Comparison of ENCODE assay signal across 8 cellular contexts in genomic region chr7:7968544-7969305, GRCh38. TPM values are rescaled to one million over a fixed set of nuclear protein-coding genes. Genes with fewer than 3 reads are reported as not detected.
DNase-seq lines count a peak whose midpoint lies in the region; ATAC-seq and TF ChIP-seq lines count a peak whose summit lies in the region.

TSS of gene GLCCI1 (plus strand) at chr7:7968796. CDS start at chr7:7969351, 555 bp downstream.

- no peaks in the 10 kb centered on the region for H3K27me3 ChIP-seq in IMR-90 (ENCODE audit: control insufficient read depth, insufficient read depth, low read length)
- H3K27me3 ChIP-seq in mononuclear cell (ENCODE audit: insufficient read depth, low read length), result no peaks in the 10 kb centered on the region

- H3K9me3 ChIP-seq in IMR-90 (ENCODE audit: control insufficient read depth, insufficient read depth, low read length) (no peaks in the 10 kb centered on the region), mononuclear cell (ENCODE audit: low read depth, low read length) (no peaks in the 10 kb centered on the region)

- 0% methylated on average over 36 of the region's 77 CpGs; no CpG with 5 or more reads in 1 of the 2 experiments for WGBS in IMR-90 (ENCODE audit: extremely low coverage in 2 of 2, insufficient read length in 1 of 2), 2 experiments

- peaks cover 18% of the 10 kb centered on the region; the same call in 1 of the 2 replicates for H4K20me1 ChIP-seq in IMR-90 (ENCODE audit: insufficient read depth, low read length)

- no peak within 1 kb of the TSS for H2BK15ac ChIP-seq in IMR-90 (ENCODE audit: low read depth, low read length)

- H2BK20ac ChIP-seq in IMR-90 (ENCODE audit: low read depth, low read length), result no peak within 1 kb of the TSS

- H3K14ac ChIP-seq in IMR-90 (replicated peaks; ENCODE audit: low read depth, low read length), result peak within 1 kb of the TSS; percentile 34

- H3K56ac ChIP-seq in IMR-90 (ENCODE audit: extremely low read depth, insufficient read depth, low read length), result peak within 1 kb of the TSS; percentile 46; the same call in 1 of the 2 replicates

- peak; percentile 78 for ATAC-seq in GM21528 (IDR thresholded peaks at IDR 0.05; ENCODE audit: low FRiP score, unreplicated experiment)
- peak; percentile 97 for ATAC-seq in IMR-90 (ENCODE audit: low read depth)

- H3K79me1 ChIP-seq in IMR-90 (ENCODE audit: low read depth in 1 of 2, low read length in 2 of 2), result peaks cover 14 to 27% of the 10 kb centered on the region in 2 experiments

- dilution Hi-C loops in IMR-90 (cut with HindIII; ENCODE audit: low sequenced_read_pairs, unreplicated experiment), result no loop called here

- H3K4me2 ChIP-seq in IMR-90 (ENCODE audit: low read depth, low read length), result peak within 1 kb of the TSS; percentile 97

- intact Hi-C loops in IMR-90 (cut with micrococcal nuclease), result loop anchor here (2.0 to 10.0 kb wide), 2 partner anchors 110 to 544 kb away; no protein-coding TSS in a partner anchor

- in situ Hi-C loops in IMR-90 (cut with MboI; ENCODE audit: low sequenced_read_pairs), result loop anchor here (25.0 kb wide), 1 partner anchor 531 kb away; no protein-coding TSS in a partner anchor

- peak within 1 kb of the TSS; percentile 2; the same call in 1 of the 2 replicates for H2BK120ac ChIP-seq in IMR-90 (ENCODE audit: low read depth, low read length)

- DNase-seq in DMS 273 (lab: John Stamatoyannopoulos, UW; ENCODE audit: unreplicated experiment), result peak; percentile 100
- peak; percentile 95 for DNase-seq in IMR-90
- DNase-seq in OCI-M1 (lab: John Stamatoyannopoulos, UW), result peak; percentile 96
- peak; percentile 94 for DNase-seq in activated T-cell treated with anti-CD3 and anti-CD28 coated beads for 24 hours (ENCODE audit: low read depth)
- peak; percentile 98 for DNase-seq in epithelial cell of esophagus (ENCODE audit: low read depth)
- peak; percentile 86 to 91 for DNase-seq in stimulated activated CD8-positive, alpha-beta memory T cell treated with anti-CD3 and anti-CD28 coated beads, Interleukin-4, amount 100 ng/mL, for 1 hour (ENCODE audit: low read depth in 2 of 2, low spot score in 1 of 2)

- H3K9me1 ChIP-seq in IMR-90 (ENCODE audit: insufficient read depth, low read length), result 0 out of 2 replicates have a peak, but pooled peaks cover 3% of the 10 kb centered on the region

- H4K5ac ChIP-seq in IMR-90 (ENCODE audit: low read depth, low read length), result 0 out of 2 replicates have a peak within 1 kb of the TSS, but pooled peaks have one; percentile 75

- H4K91ac ChIP-seq in IMR-90 (ENCODE audit: insufficient read depth, low read depth, low read length), result peak within 1 kb of the TSS; percentile 74

- peak within 1 kb of the TSS; percentile 95 for H2AFZ ChIP-seq in IMR-90 (replicated peaks; ENCODE audit: low read length, poor library complexity)

- peak within 1 kb of the TSS; percentile 58; the same call in 1 of the 2 replicates for H3K4ac ChIP-seq in IMR-90 (ENCODE audit: low read depth, low read length)

- H3K4me3 ChIP-seq in IMR-90 (ENCODE audit: insufficient read depth, low read depth, low read length), result peak within 1 kb of the TSS; percentile 80
- H3K4me3 ChIP-seq in epithelial cell of esophagus (ENCODE audit: low read length), result peak within 1 kb of the TSS; percentile 72
- peak within 1 kb of the TSS; percentile 72 for H3K4me3 ChIP-seq in mononuclear cell (ENCODE audit: low read length)

- H4K8ac ChIP-seq in IMR-90 (ENCODE audit: low read depth in 2 of 2, low read length in 2 of 2), result peak within 1 kb of the TSS in 1 of 2 experiments; percentile 64; a peak in 1 of 4 replicates

- peak within 1 kb of the TSS; percentile 88 for H2AK9ac ChIP-seq in IMR-90 (replicated peaks; ENCODE audit: low read depth, low read length, poor library complexity)

- peaks cover 4% of the 10 kb centered on the region; the same call in 1 of the 2 replicates for H3K4me1 ChIP-seq in IMR-90 (ENCODE audit: control insufficient read depth, insufficient read depth, low read length)
- peaks cover 24% of the 10 kb centered on the region for H3K4me1 ChIP-seq in mononuclear cell (ENCODE audit: insufficient read depth, low read length)

- peak within 1 kb of the TSS; percentile 75 for H2BK5ac ChIP-seq in IMR-90 (ENCODE audit: low read depth, low read length, poor library complexity, severe bottlenecking)

- TF ChIP-seq RAD21 in IMR-90 (IDR thresholded peaks at IDR 0.05; ENCODE audit: low read length), result peak; percentile 7; the same call in 1 of the 2 replicates

- H3K9ac ChIP-seq in IMR-90 (ENCODE audit: low read depth, low read length), result peak within 1 kb of the TSS; percentile 77

- CTCF ChIA-PET in IMR-90 (lab: Yijun Ruan, JAX), result no interaction called here

- H3K36me3 ChIP-seq in IMR-90 (ENCODE audit: control insufficient read depth, insufficient read depth, low read length), result no peaks in the 10 kb centered on the region

- TF ChIP-seq CTCF in IMR-90 (conservative IDR thresholded peaks at IDR 0.05; ENCODE audit: low read depth, low read length) (no peak), epithelial cell of esophagus (IDR thresholded peaks at IDR 0.05; ENCODE audit: insufficient read depth, low read depth, low read length, missing control alignments) (no peak)

- POLR2A ChIA-PET in IMR-90 (lab: Charles Lee; ENCODE audit: unreplicated experiment), result no interaction called here

- peak within 1 kb of the TSS; percentile 37; the same call in 1 of the 2 replicates for H3K18ac ChIP-seq in IMR-90 (ENCODE audit: low read depth, low read length)

- peak within 1 kb of the TSS; percentile 80 for H3K27ac ChIP-seq in IMR-90 (ENCODE audit: insufficient read depth, low read length)

- H3K23ac ChIP-seq in IMR-90 (ENCODE audit: low read depth, low read length), result peak within 1 kb of the TSS; percentile 75

- peak; percentile 67 for TF ChIP-seq POLR2A in IMR-90 (IDR thresholded peaks at IDR 0.05; ENCODE audit: low read depth, low read length)

- H2AK5ac ChIP-seq in IMR-90 (ENCODE audit: low read depth, low read length), result peak within 1 kb of the TSS; percentile 63; the same call in 1 of the 2 replicates

- no TSS peak for BruUV-seq in IMR-90 (replicated peaks; lab: Mats Ljungman, UMichigan)

TF ChIP-seq in IMR-90, 13 proteins besides CTCF, POLR2A, EP300 and RAD21:
- TF ChIP-seq CEBPB (IDR thresholded peaks at IDR 0.05; ENCODE audit: low read depth, low read length), result no peak
- TF ChIP-seq SMC3 (IDR thresholded peaks at IDR 0.05; ENCODE audit: low read depth, low read length), result no peak
- no peak for TF ChIP-seq MAFK (IDR thresholded peaks at IDR 0.05; ENCODE audit: low read depth, low read length)
- TF ChIP-seq MXI1 (IDR thresholded peaks at IDR 0.05; ENCODE audit: borderline replicate concordance, low read depth, low read length), result 0 out of 2 replicates have a peak, but pooled peaks have one; percentile 28
- TF ChIP-seq FOS (IDR thresholded peaks at IDR 0.05; ENCODE audit: low read depth, low read length), result peak; percentile 72; the same call in 1 of the 2 replicates
- TF ChIP-seq BHLHE40 (IDR thresholded peaks at IDR 0.05; ENCODE audit: low read depth, low read length), result no peak
- no peak for TF ChIP-seq ELK1 (IDR thresholded peaks at IDR 0.05; ENCODE audit: borderline replicate concordance, low read depth, low read length)
- TF ChIP-seq RCOR1 (IDR thresholded peaks at IDR 0.05; ENCODE audit: insufficient replicate concordance, low read length), result no peak
- TF ChIP-seq RFX5 (IDR thresholded peaks at IDR 0.05; ENCODE audit: low read depth, low read length), result no peak
- TF ChIP-seq, protein P1, sequence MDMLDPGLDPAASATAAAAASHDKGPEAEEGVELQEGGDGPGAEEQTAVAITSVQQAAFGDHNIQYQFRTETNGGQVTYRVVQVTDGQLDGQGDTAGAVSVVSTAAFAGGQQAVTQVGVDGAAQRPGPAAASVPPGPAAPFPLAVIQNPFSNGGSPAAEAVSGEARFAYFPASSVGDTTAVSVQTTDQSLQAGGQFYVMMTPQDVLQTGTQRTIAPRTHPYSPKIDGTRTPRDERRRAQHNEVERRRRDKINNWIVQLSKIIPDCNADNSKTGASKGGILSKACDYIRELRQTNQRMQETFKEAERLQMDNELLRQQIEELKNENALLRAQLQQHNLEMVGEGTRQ (IDR thresholded peaks at IDR 0.05; ENCODE audit: low read depth, low read length), result peak; percentile 32; the same call in 1 of the 2 replicates
- no peak for TF ChIP-seq NFE2L2 (IDR thresholded peaks at IDR 0.05; ENCODE audit: low read depth, low read length)
- TF ChIP-seq CHD1 (IDR thresholded peaks at IDR 0.05; ENCODE audit: low read depth, low read length), result no peak
- TF ChIP-seq MAZ (IDR thresholded peaks at IDR 0.05; ENCODE audit: borderline replicate concordance, low read depth, low read length), result peak; percentile 99

RNA-seq across cellular contexts. Expression of gene GLCCI1, which starts in this region (rescaled TPM):
- total RNA-seq in IMR-90 (2012; rRNA removed) (4.1 and 7.8 TPM in 2 replicates), mononuclear cell (12.0 TPM)
- 6.2 and 8.9 TPM in 2 replicates for polyA plus RNA-seq in IMR-90 (2012; rRNA removed)
- polyA plus RNA-seq in IMR-90 (2012; cell fraction: cytosol; rRNA removed), result 2.3 and 3.1 TPM in 2 replicates
- 6.2 and 20.3 TPM in 2 replicates for polyA plus RNA-seq in IMR-90 (2012; cell fraction: nucleus; rRNA removed; ENCODE audit: low replicate concordance)

Comparison
In these comparisons a context has a peak if more than half of its experiments do, and no peak if none do; other contexts are left out.
1. Peak in every context shown above with its lines: DNase-seq, ATAC-seq, H3K4me3 ChIP-seq and H3K27ac ChIP-seq.